ENCODE assay signal across 1 cellular context in genomic region chr3:8665407-8665896, GRCh38.
TF ChIP-seq lines count a peak whose summit lies in the region.

No MANE protein-coding gene starts in this region.

TF ChIP-seq in WTC11, 78 proteins besides CTCF, POLR2A, EP300 and RAD21 (continued from another document):
- TF ChIP-seq, protein P1, sequence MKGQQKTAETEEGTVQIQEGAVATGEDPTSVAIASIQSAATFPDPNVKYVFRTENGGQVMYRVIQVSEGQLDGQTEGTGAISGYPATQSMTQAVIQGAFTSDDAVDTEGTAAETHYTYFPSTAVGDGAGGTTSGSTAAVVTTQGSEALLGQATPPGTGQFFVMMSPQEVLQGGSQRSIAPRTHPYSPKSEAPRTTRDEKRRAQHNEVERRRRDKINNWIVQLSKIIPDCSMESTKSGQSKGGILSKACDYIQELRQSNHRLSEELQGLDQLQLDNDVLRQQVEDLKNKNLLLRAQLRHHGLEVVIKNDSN (CRISPR knock-in tag; IDR thresholded peaks at IDR 0.05) = no peak
- TF ChIP-seq, protein P2, sequence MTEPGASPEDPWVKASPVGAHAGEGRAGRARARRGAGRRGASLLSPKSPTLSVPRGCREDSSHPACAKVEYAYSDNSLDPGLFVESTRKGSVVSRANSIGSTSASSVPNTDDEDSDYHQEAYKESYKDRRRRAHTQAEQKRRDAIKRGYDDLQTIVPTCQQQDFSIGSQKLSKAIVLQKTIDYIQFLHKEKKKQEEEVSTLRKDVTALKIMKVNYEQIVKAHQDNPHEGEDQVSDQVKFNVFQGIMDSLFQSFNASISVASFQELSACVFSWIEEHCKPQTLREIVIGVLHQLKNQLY (CRISPR knock-in tag; IDR thresholded peaks at IDR 0.05) = no peak
- no peak for TF ChIP-seq NFATC4 (CRISPR knock-in tag; IDR thresholded peaks at IDR 0.05)
- TF ChIP-seq, protein P3, sequence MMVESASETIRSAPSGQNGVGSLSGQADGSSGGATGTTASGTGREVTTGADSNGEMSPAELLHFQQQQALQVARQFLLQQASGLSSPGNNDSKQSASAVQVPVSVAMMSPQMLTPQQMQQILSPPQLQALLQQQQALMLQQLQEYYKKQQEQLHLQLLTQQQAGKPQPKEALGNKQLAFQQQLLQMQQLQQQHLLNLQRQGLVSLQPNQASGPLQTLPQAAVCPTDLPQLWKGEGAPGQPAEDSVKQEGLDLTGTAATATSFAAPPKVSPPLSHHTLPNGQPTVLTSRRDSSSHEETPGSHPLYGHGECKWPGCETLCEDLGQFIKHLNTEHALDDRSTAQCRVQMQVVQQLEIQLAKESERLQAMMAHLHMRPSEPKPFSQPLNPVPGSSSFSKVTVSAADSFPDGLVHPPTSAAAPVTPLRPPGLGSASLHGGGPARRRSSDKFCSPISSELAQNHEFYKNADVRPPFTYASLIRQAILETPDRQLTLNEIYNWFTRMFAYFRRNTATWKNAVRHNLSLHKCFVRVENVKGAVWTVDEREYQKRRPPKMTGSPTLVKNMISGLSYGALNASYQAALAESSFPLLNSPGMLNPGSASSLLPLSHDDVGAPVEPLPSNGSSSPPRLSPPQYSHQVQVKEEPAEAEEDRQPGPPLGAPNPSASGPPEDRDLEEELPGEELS (CRISPR knock-in tag; IDR thresholded peaks at IDR 0.05) = no peak
- no peak for TF ChIP-seq PREB (CRISPR knock-in tag; IDR thresholded peaks at IDR 0.05; ENCODE audit: borderline replicate concordance)
- TF ChIP-seq E2F5 (CRISPR knock-in tag; IDR thresholded peaks at IDR 0.05) = no peak
- TF ChIP-seq RELA (CRISPR knock-in tag; IDR thresholded peaks at IDR 0.05; ENCODE audit: borderline replicate concordance) = no peak
- TF ChIP-seq NR2C2 (CRISPR knock-in tag; IDR thresholded peaks at IDR 0.05) = no peak
